In the genomic region with DNA sequence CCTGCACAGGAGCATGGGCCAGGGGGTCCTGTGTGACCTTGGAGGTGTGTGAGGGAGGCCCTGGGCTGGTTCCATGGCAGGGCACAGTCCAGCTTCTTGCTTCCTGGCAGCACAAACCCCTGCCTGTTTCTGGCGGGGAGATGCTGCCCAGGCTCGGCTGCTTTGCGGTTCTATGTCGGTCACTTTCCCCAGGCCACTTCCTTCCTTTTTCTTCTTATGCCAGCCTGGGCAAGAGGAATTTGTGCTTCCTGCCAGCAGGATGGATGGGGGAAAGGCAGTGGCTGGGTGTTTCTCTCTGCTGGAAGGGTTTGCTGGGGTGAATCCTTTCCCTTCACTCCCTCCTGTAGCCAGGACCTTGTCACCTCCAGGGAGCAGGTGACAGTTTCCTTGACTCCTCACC, we compare ENCODE assay signal across 10 cellular contexts. TPM values are rescaled to one million over a fixed set of nuclear protein-coding genes. Genes with fewer than 3 reads are reported as not detected.
A peak's percentile ranks its signal among the peaks of the same experiment; 100 is the strongest.
DNase-seq lines count a peak whose midpoint lies in the region; ATAC-seq and TF ChIP-seq lines count a peak whose summit lies in the region.
"Had no signal": no experiment of that assay in that cellular context is flagged by ENCODE, and none has a peak within 500 bp of the region (broad histone marks: within the 10 kb centered on the region; RNA-seq: fewer than 3 reads in every experiment).

No MANE protein-coding gene starts in this region.

- H3K4me1 ChIP-seq in Peyer's patch (peaks cover 0 to 67% (median 2%) of the 10 kb centered on the region in 4 donors), ovary (ENCODE audit: insufficient read depth) (peaks cover 45% of the 10 kb centered on the region)

- no peaks in the 10 kb centered on the region for H3K27me3 ChIP-seq in AG04450 (ENCODE audit: control insufficient read depth, insufficient read depth, low read length)
- no peaks in the 10 kb centered on the region for H3K27me3 ChIP-seq in dorsolateral prefrontal cortex
- no peaks in the 10 kb centered on the region for H3K27me3 ChIP-seq in neural cell (ENCODE audit: insufficient read depth, low read depth, low read length)
- H3K27me3 ChIP-seq in Peyer's patch = no peaks in the 10 kb centered on the region
- H3K27me3 ChIP-seq in ovary = no peaks in the 10 kb centered on the region

- peaks cover 8% of the 10 kb centered on the region for H4K20me1 ChIP-seq in neural cell (ENCODE audit: insufficient read depth)

- TF ChIP-seq EP300 in neural cell (conservative IDR thresholded peaks at IDR 0.05; ENCODE audit: poor library complexity, severe bottlenecking) (no peak), ovary (IDR thresholded peaks at IDR 0.05) (no peak)

- H3K9me2 ChIP-seq in neural cell (ENCODE audit: insufficient read depth, low read length) = no peaks in the 10 kb centered on the region

- H3K9ac ChIP-seq in neural cell (ENCODE audit: low read length) = peak overlapping the region; percentile 44

- no peaks in the 10 kb centered on the region for H3F3A ChIP-seq in neural cell (ENCODE audit: insufficient read depth, low read length, poor library complexity, severe bottlenecking)

- TF ChIP-seq POLR2A in NB4 (IDR thresholded peaks at IDR 0.05; ENCODE audit: extremely low read depth, insufficient read length) (no peak), Peyer's patch (IDR thresholded peaks at IDR 0.05) (no peak), ovary (IDR thresholded peaks at IDR 0.05) (no peak)

- CTCF ChIA-PET in AG04450 (lab: Charles Lee) = interaction anchor here (0.6 kb wide), 1 partner anchor 241 kb away, joined by 3 read pairs; no protein-coding TSS in a partner anchor

- TF ChIP-seq RAD21 in neural cell (conservative IDR thresholded peaks at IDR 0.05) = no peak

- H3K36me3 ChIP-seq in neural cell (ENCODE audit: insufficient read depth, low read length) = no peaks in the 10 kb centered on the region
- H3K36me3 ChIP-seq in Peyer's patch = no peaks in the 10 kb centered on the region
- no peaks in the 10 kb centered on the region for H3K36me3 ChIP-seq in ovary

- ATAC-seq in GM21528 (IDR thresholded peaks at IDR 0.05; ENCODE audit: low FRiP score, unreplicated experiment) = no peak
- ATAC-seq: activated CD8-positive, alpha-beta T cell treated with anti-CD3 and anti-CD28 coated beads, Interleukin-2, amount 10 ng/mL, durations not matched to agents 7 days and 5 days had no signal

- no peak overlapping the region for H2AFZ ChIP-seq in neural cell (ENCODE audit: low read depth, low read length)

- H3K27ac ChIP-seq in AG04450 (ENCODE audit: low read depth, low read length) (peak overlapping the region; percentile 52), dorsolateral prefrontal cortex (peak overlapping the region in 57 of 59 donors; percentile 1 to 89 (median 65)), neural cell (ENCODE audit: low read length) (peak overlapping the region; percentile 47), Peyer's patch (no peak overlapping the region), ovary (peak overlapping the region in 1 of 2 donors; percentile 47)

- DNase-seq in AG04450 (ENCODE audit: low read depth, low spot score) = no peak
- DNase-seq in NB4 (ENCODE audit: low read depth) = peak; percentile 78
- peak in 2 of 10 donors; percentile 44 to 51 for DNase-seq in dorsolateral prefrontal cortex
- no peak for DNase-seq in Peyer's patch
- no peak for DNase-seq in ovary
- DNase-seq in activated CD4-positive, alpha-beta T cell treated with anti-CD3 and anti-CD28 coated beads, Interleukin-2, amount 50 U/mL, for 1 hour = no peak
- DNase-seq: activated CD8-positive, alpha-beta T cell treated with anti-CD3 and anti-CD28 coated beads, Interleukin-2, amount 10 ng/mL, durations not matched to agents 7 days and 5 days; islet precursor cell had no signal

- H3K4me2 ChIP-seq in neural cell (ENCODE audit: low read length) = no peak overlapping the region

- 48 to 73% (median 61%) methylated on average over 4 of the region's 4 CpGs for WGBS in ovary, 3 donors

- H3K79me2 ChIP-seq in neural cell (replicated peaks; ENCODE audit: insufficient read depth, low read length) = peaks cover 87% of the 10 kb centered on the region

- no peaks in the 10 kb centered on the region for H3K9me3 ChIP-seq in AG04450 (ENCODE audit: control insufficient read depth, insufficient read depth, low read length)
- H3K9me3 ChIP-seq in neural cell (ENCODE audit: low read length) = no peaks in the 10 kb centered on the region
- no peaks in the 10 kb centered on the region for H3K9me3 ChIP-seq in Peyer's patch
- no peaks in the 10 kb centered on the region for H3K9me3 ChIP-seq in ovary

- H3K4me3 ChIP-seq in AG04450 (ENCODE audit: low read depth, low read length) (no peak overlapping the region), NB4 (ENCODE audit: low read depth, low read length) (no peak overlapping the region), dorsolateral prefrontal cortex (no peak overlapping the region), neural cell (ENCODE audit: low read length) (peak overlapping the region; percentile 37), Peyer's patch (no peak overlapping the region), ovary (no peak overlapping the region)

- intact Hi-C loops in dorsolateral prefrontal cortex (cut with DNase I) (no loop called here), ovary (cut with DNase I) (no loop called here)

- TF ChIP-seq CTCF in AG04450 (IDR thresholded peaks at IDR 0.05; ENCODE audit: low read depth, low read length) (no peak), NB4 (IDR thresholded peaks at IDR 0.05; ENCODE audit: low read depth, low read length) (no peak), dorsolateral prefrontal cortex (IDR thresholded peaks at IDR 0.05 in 54 of 56, conservative IDR thresholded peaks at IDR 0.05 in 2 of 56; ENCODE audit: low read depth in 1 of 56, partially characterized antibody in 56 of 56) (no peak), neural cell (IDR thresholded peaks at IDR 0.05; ENCODE audit: poor library complexity, severe bottlenecking) (no peak), Peyer's patch (IDR thresholded peaks at IDR 0.05) (no peak), ovary (IDR thresholded peaks at IDR 0.05) (no peak)

- POLR2A ChIA-PET in AG04450 (lab: Yijun Ruan, JAX) = no interaction called here

TF ChIP-seq in neural cell, 6 proteins besides CTCF, POLR2A, EP300 and RAD21:
- TF ChIP-seq MXI1 (conservative IDR thresholded peaks at IDR 0.05; ENCODE audit: poor library complexity, severe bottlenecking) (no peak), TAF1 (IDR thresholded peaks at IDR 0.05; ENCODE audit: low read depth) (no peak), SMC3 (conservative IDR thresholded peaks at IDR 0.05; ENCODE audit: poor library complexity) (no peak), EZH2 (IDR thresholded peaks at IDR 0.05; ENCODE audit: borderline replicate concordance, insufficient read depth, low read length, poor library complexity, severe bottlenecking) (no peak), POLR2AphosphoS5 (IDR thresholded peaks at IDR 0.05) (no peak)
- TF ChIP-seq, protein P1, sequence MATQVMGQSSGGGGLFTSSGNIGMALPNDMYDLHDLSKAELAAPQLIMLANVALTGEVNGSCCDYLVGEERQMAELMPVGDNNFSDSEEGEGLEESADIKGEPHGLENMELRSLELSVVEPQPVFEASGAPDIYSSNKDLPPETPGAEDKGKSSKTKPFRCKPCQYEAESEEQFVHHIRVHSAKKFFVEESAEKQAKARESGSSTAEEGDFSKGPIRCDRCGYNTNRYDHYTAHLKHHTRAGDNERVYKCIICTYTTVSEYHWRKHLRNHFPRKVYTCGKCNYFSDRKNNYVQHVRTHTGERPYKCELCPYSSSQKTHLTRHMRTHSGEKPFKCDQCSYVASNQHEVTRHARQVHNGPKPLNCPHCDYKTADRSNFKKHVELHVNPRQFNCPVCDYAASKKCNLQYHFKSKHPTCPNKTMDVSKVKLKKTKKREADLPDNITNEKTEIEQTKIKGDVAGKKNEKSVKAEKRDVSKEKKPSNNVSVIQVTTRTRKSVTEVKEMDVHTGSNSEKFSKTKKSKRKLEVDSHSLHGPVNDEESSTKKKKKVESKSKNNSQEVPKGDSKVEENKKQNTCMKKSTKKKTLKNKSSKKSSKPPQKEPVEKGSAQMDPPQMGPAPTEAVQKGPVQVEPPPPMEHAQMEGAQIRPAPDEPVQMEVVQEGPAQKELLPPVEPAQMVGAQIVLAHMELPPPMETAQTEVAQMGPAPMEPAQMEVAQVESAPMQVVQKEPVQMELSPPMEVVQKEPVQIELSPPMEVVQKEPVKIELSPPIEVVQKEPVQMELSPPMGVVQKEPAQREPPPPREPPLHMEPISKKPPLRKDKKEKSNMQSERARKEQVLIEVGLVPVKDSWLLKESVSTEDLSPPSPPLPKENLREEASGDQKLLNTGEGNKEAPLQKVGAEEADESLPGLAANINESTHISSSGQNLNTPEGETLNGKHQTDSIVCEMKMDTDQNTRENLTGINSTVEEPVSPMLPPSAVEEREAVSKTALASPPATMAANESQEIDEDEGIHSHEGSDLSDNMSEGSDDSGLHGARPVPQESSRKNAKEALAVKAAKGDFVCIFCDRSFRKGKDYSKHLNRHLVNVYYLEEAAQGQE (IDR thresholded peaks at IDR 0.05; ENCODE audit: borderline replicate concordance) = no peak
TF ChIP-seq in neural cell: peak in this region for 0.

RNA-seq across cellular contexts. Expression of a gene that starts 24.3 kb away (rescaled TPM):
- 24.6 and 30.0 TPM in 2 replicates for polyA plus RNA-seq in AG04450 (2011; rRNA removed)
- polyA minus RNA-seq in AG04450 (2011; rRNA and poly(A)+ RNA removed) = 25.1 and 29.1 TPM in 2 replicates
- 10 to 100 TPM; 30.8 to 63.8 (median 48.4) TPM for total RNA-seq in dorsolateral prefrontal cortex
- polyA plus RNA-seq in neural cell = 41.0 and 54.6 TPM in 2 replicates
- polyA minus RNA-seq in neural cell = 74.3 and 91.7 TPM in 2 replicates
- 10 to 100 TPM; 30.6 to 59.4 (median 37.8) TPM for total RNA-seq in Peyer's patch
- 10 to 100 TPM; 11.3 to 22.7 (median 17.3) TPM for total RNA-seq in ovary
- polyA plus RNA-seq in ovary = 10 to 100 TPM; 10.3 to 15.5 TPM
- total RNA-seq: activated CD8-positive, alpha-beta T cell treated with anti-CD3 and anti-CD28 coated beads, Interleukin-2, amount 10 ng/mL, durations not matched to agents 7 days and 5 days had no signal

Comparison
In these comparisons a context has a peak if more than half of its experiments do, and no peak if none do; other contexts are left out.
1. H3K27ac ChIP-seq: peak in AG04450 (single experiment), dorsolateral prefrontal cortex (57 of 59) and neural cell (single experiment); none in Peyer's patch (0 of 4).